ENCODE assay signal across 8 cellular contexts in genomic region chr17:62968445-62968923, GRCh38. TPM values are rescaled to one million over a fixed set of nuclear protein-coding genes. Genes with fewer than 3 reads are reported as not detected.
DNase-seq lines count a peak whose midpoint lies in the region; ATAC-seq and TF ChIP-seq lines count a peak whose summit lies in the region.

No MANE protein-coding gene starts in this region.

- intact Hi-C loops in activated CD4-positive, alpha-beta memory T cell treated with anti-CD3 and anti-CD28 coated beads for 36 hours (cut with micrococcal nuclease): loop anchor here (1.0 to 10.0 kb wide), 6 partner anchors 76 to 656 kb away; partner anchors contain the start of genes MAP3K3 and METTL2A
- intact Hi-C loops in naive thymus-derived CD4-positive, alpha-beta T cell (cut with micrococcal nuclease): loop anchor here (1.0 to 10.0 kb wide), 17 partner anchors 76 to 1834 kb away; partner anchors contain the start of genes METTL2A (in 2 of the 2), BRIP1 (in 1 of the 2), INTS2 (in 1 of the 2) and MAP3K3 (in 1 of the 2)
- intact Hi-C loops in thyroid gland (cut with DNase I): loop anchor here (5.0 kb wide), 1 partner anchor 266 kb away; no protein-coding TSS in a partner anchor

- peak overlapping the region; percentile 15 to 75 (median 66) for H3K4me3 Mint-ChIP-seq in CD4-positive, CD25-positive, alpha-beta regulatory T cell
- no peak overlapping the region for H3K4me3 Mint-ChIP-seq in activated CD4-positive, alpha-beta memory T cell treated with anti-CD3 and anti-CD28 coated beads for 36 hours
- peak overlapping the region; percentile 38 to 75 (median 64) for H3K4me3 Mint-ChIP-seq in naive thymus-derived CD4-positive, alpha-beta T cell

- H3K27ac ChIP-seq in CD4-positive, CD25-positive, alpha-beta regulatory T cell (ENCODE audit: insufficient read depth, low read length, poor library complexity, severe bottlenecking): no peak overlapping the region
- H3K27ac ChIP-seq in epithelial cell of prostate: peak overlapping the region; percentile 77
- H3K27ac ChIP-seq in naive thymus-derived CD4-positive, alpha-beta T cell (ENCODE audit: low read depth, low read length): no peak overlapping the region
- H3K27ac ChIP-seq in thyroid gland: no peak overlapping the region

- peaks cover 10 to 37% (median 30%) of the 10 kb centered on the region in 4 donors for H3K4me1 Mint-ChIP-seq in CD4-positive, CD25-positive, alpha-beta regulatory T cell
- H3K4me1 Mint-ChIP-seq in activated CD4-positive, alpha-beta memory T cell treated with anti-CD3 and anti-CD28 coated beads for 36 hours (ENCODE audit: low read depth): peaks cover 28% of the 10 kb centered on the region
- peaks cover 24 to 42% (median 30%) of the 10 kb centered on the region in 7 donors for H3K4me1 Mint-ChIP-seq in naive thymus-derived CD4-positive, alpha-beta T cell

- peaks cover 47% of the 10 kb centered on the region for H3K27me3 Mint-ChIP-seq in CD4-positive, CD25-positive, alpha-beta regulatory T cell
- H3K27me3 Mint-ChIP-seq in activated CD4-positive, alpha-beta memory T cell treated with anti-CD3 and anti-CD28 coated beads for 36 hours: peaks cover 18% of the 10 kb centered on the region
- H3K27me3 Mint-ChIP-seq in naive thymus-derived CD4-positive, alpha-beta T cell: peaks cover 0 to 56% (median 0%) of the 10 kb centered on the region in 5 donors

- no peak for TF ChIP-seq POLR2A in thyroid gland (IDR thresholded peaks at IDR 0.05)

- H3K4me1 ChIP-seq in CD4-positive, CD25-positive, alpha-beta regulatory T cell (ENCODE audit: control insufficient read depth, insufficient read depth, low read length, poor library complexity, severe bottlenecking): peaks cover 22% of the 10 kb centered on the region
- peaks cover 14 to 15% of the 10 kb centered on the region in 2 donors for H3K4me1 ChIP-seq in naive thymus-derived CD4-positive, alpha-beta T cell (ENCODE audit: control insufficient read depth in 2 of 2, insufficient read depth in 2 of 2, low read length in 2 of 2)
- peaks cover 7% of the 10 kb centered on the region in 2 donors for H3K4me1 ChIP-seq in thyroid gland

- H3K27ac Mint-ChIP-seq in CD4-positive, CD25-positive, alpha-beta regulatory T cell: no peak overlapping the region
- no peak overlapping the region for H3K27ac Mint-ChIP-seq in activated CD4-positive, alpha-beta memory T cell treated with anti-CD3 and anti-CD28 coated beads for 36 hours
- H3K27ac Mint-ChIP-seq in naive thymus-derived CD4-positive, alpha-beta T cell: peak overlapping the region in 4 of 9 donors; percentile 14 to 65 (median 24)

- peak; percentile 36 to 85 (median 74) for DNase-seq in CD4-positive, CD25-positive, alpha-beta regulatory T cell
- DNase-seq in GM19240 (ENCODE audit: insufficient read length, low spot score): peak; percentile 82
- DNase-seq in NCI-H526 (lab: John Stamatoyannopoulos, UW): peak; percentile 90 to 94
- DNase-seq in activated CD4-positive, alpha-beta memory T cell treated with anti-CD3 and anti-CD28 coated beads for 36 hours: peak; percentile 58
- DNase-seq in epithelial cell of prostate (ENCODE audit: low read depth, low spot score): peak; percentile 72
- peak in 8 of 9 donors; percentile 30 to 81 (median 73) for DNase-seq in naive thymus-derived CD4-positive, alpha-beta T cell
- peak; percentile 16 to 31 for DNase-seq in thyroid gland

- POLR2A ChIA-PET in activated CD4-positive, alpha-beta memory T cell treated with anti-CD3 and anti-CD28 coated beads for 36 hours (lab: Charles Lee): no interaction called here
- POLR2A ChIA-PET in naive thymus-derived CD4-positive, alpha-beta T cell (lab: Charles Lee): no interaction called here

- CTCF ChIA-PET in activated CD4-positive, alpha-beta memory T cell treated with anti-CD3 and anti-CD28 coated beads for 36 hours (lab: Charles Lee): interaction anchor here (0.8 to 1.1 kb wide), 7 partner anchors 12 to 438 kb away, joined by 3 to 4 read pairs (median 3); no protein-coding TSS in a partner anchor
- CTCF ChIA-PET in naive thymus-derived CD4-positive, alpha-beta T cell (lab: Charles Lee): interaction anchor here (0.8 to 1.0 kb wide), 3 partner anchors 9 to 258 kb away, joined by 3 to 4 read pairs (median 4); no protein-coding TSS in a partner anchor

- H3K9me3 Mint-ChIP-seq in CD4-positive, CD25-positive, alpha-beta regulatory T cell: no peaks in the 10 kb centered on the region
- no peaks in the 10 kb centered on the region for H3K9me3 Mint-ChIP-seq in activated CD4-positive, alpha-beta memory T cell treated with anti-CD3 and anti-CD28 coated beads for 36 hours
- H3K9me3 Mint-ChIP-seq in naive thymus-derived CD4-positive, alpha-beta T cell: peaks cover 0 to 2% (median 0%) of the 10 kb centered on the region in 11 donors

- peak; percentile 39 to 85 (median 67) for TF ChIP-seq CTCF in thyroid gland (IDR thresholded peaks at IDR 0.05)

- H3K9me3 ChIP-seq in CD4-positive, CD25-positive, alpha-beta regulatory T cell (ENCODE audit: control insufficient read depth in 2 of 2, low read length in 2 of 2): no peaks in the 10 kb centered on the region
- no peaks in the 10 kb centered on the region for H3K9me3 ChIP-seq in naive thymus-derived CD4-positive, alpha-beta T cell (ENCODE audit: control insufficient read depth in 2 of 3, low read length in 3 of 3)
- no peaks in the 10 kb centered on the region for H3K9me3 ChIP-seq in thyroid gland

- no peaks in the 10 kb centered on the region for H3K36me3 ChIP-seq in CD4-positive, CD25-positive, alpha-beta regulatory T cell (ENCODE audit: control insufficient read depth, insufficient read depth, low read length)
- H3K36me3 ChIP-seq in naive thymus-derived CD4-positive, alpha-beta T cell (ENCODE audit: control insufficient read depth in 2 of 3, insufficient read depth in 3 of 3, low read length in 3 of 3): peaks cover 0 to 4% (median 0%) of the 10 kb centered on the region in 3 experiments
- H3K36me3 ChIP-seq in thyroid gland: no peaks in the 10 kb centered on the region

- WGBS in thyroid gland, 2 donors: 6 to 9% methylated on average over 3 of the region's 3 CpGs

- peaks cover 7% of the 10 kb centered on the region for H3K27me3 ChIP-seq in CD4-positive, CD25-positive, alpha-beta regulatory T cell (ENCODE audit: control insufficient read depth, insufficient read depth, low read length)
- H3K27me3 ChIP-seq in naive thymus-derived CD4-positive, alpha-beta T cell (ENCODE audit: control insufficient read depth in 2 of 2, insufficient read depth in 2 of 2, low read length in 2 of 2): no peaks in the 10 kb centered on the region
- no peaks in the 10 kb centered on the region for H3K27me3 ChIP-seq in thyroid gland

- peak overlapping the region; percentile 80 for H3K4me3 ChIP-seq in CD4-positive, CD25-positive, alpha-beta regulatory T cell (ENCODE audit: low read depth, low read length)
- H3K4me3 ChIP-seq in naive thymus-derived CD4-positive, alpha-beta T cell (ENCODE audit: low read length): no peak overlapping the region
- no peak overlapping the region for H3K4me3 ChIP-seq in thyroid gland (replicated peaks in 1 of 3)

- ATAC-seq in CD4-positive, CD25-positive, alpha-beta regulatory T cell (ENCODE audit: low read depth in 2 of 2): peak; percentile 65 to 67
- peak; percentile 68 for ATAC-seq in HG03571 (IDR thresholded peaks at IDR 0.05; ENCODE audit: unreplicated experiment)
- peak; percentile 63 for ATAC-seq in naive thymus-derived CD4-positive, alpha-beta T cell

- H3K36me3 Mint-ChIP-seq in CD4-positive, CD25-positive, alpha-beta regulatory T cell: no peaks in the 10 kb centered on the region
- H3K36me3 Mint-ChIP-seq in activated CD4-positive, alpha-beta memory T cell treated with anti-CD3 and anti-CD28 coated beads for 36 hours: no peaks in the 10 kb centered on the region
- H3K36me3 Mint-ChIP-seq in naive thymus-derived CD4-positive, alpha-beta T cell: no peaks in the 10 kb centered on the region

RNA-seq across cellular contexts. Expression of gene TANC2, which starts 2.4 kb away (rescaled TPM):
- total RNA-seq in CD4-positive, CD25-positive, alpha-beta regulatory T cell: 20.0 TPM
- polyA plus RNA-seq in CD4-positive, CD25-positive, alpha-beta regulatory T cell: 1 to 10 TPM in 3 of 4 donors, under 1 TPM in 1; 0.96 to 2.0 (median 1.2) TPM
- total RNA-seq in activated CD4-positive, alpha-beta memory T cell treated with anti-CD3 and anti-CD28 coated beads for 36 hours: 1 to 10 TPM; 4.2 to 5.8 TPM
- 10 to 100 TPM in 4 of 5 experiments, 1 to 10 TPM in 1; 2.4 to 36.6 (median 28.9) TPM for total RNA-seq in naive thymus-derived CD4-positive, alpha-beta T cell
- 1 to 10 TPM; 1.8 to 2.9 TPM for polyA plus RNA-seq in naive thymus-derived CD4-positive, alpha-beta T cell
- total RNA-seq in thyroid gland: 10 to 100 TPM; 15.2 to 22.2 (median 19.6) TPM

Comparison
In these comparisons a context has a peak if more than half of its experiments do, and no peak if none do; other contexts are left out.
1. DNase-seq: peak in every context shown above with its lines; median percentile 92 in NCI-H526; 82 in GM19240; 74 in CD4-positive, CD25-positive, alpha-beta regulatory T cell; 73 in naive thymus-derived CD4-positive, alpha-beta T cell; 72 in epithelial cell of prostate; 58 in activated CD4-positive, alpha-beta memory T cell treated with anti-CD3 and anti-CD28 coated beads for 36 hours; 24 in thyroid gland.